In the genomic region with DNA sequence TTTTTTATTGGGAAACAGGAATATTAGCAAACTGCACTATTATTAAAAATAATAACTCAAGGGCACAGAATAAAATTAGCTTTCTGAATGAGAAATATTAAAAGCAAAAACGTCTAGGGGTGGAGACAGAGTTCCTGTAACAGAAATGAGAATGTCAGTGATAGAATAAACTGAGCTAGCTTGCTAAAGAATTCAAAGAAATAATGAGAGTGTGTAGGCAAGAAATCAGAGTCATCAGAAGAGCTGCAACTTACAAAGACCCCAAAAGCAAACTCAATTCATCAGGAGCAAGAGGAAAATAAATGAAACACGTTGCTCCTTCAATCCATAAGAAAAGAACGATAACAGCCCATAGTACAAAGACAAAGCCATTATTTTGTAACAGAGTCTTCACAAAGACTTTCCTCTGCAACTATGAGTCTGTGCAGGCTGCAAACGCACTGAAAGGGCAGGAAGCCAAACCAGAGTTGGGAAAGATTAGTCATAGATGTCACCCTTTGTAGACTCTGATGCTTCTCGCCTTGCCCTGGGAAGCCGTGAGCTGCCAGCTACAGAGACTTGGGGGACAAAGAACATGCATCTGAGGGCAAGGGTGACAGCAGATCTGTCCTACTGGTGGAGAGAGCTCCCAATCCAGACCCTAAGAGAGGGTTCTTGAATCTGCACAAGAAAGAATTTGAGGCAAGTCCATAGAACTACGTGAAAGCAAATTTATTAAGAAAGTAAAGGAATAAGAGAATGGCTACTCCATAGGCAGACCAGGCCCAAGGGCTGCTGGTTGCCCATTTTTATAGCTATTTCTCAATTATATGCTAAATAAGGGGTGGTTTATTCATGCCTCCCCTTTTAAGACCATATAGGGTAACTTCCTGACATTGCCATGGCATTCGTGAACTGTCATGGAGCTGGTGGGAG, we compare ENCODE assay signal across 10 cellular contexts. TPM values are rescaled to one million over a fixed set of nuclear protein-coding genes. Genes with fewer than 3 reads are reported as not detected.
DNase-seq lines count a peak whose midpoint lies in the region; ATAC-seq, FAIRE-seq and TF ChIP-seq lines count a peak whose summit lies in the region.
"Had no signal": no experiment of that assay in that cellular context is flagged by ENCODE, and none has a peak within 500 bp of the region (broad histone marks: within the 10 kb centered on the region; RNA-seq: fewer than 3 reads in every experiment).

No MANE protein-coding gene starts in this region.

- TF ChIP-seq CTCF in heart left ventricle (IDR thresholded peaks at IDR 0.05) (no peak), endothelial cell (IDR thresholded peaks at IDR 0.05; ENCODE audit: unreplicated experiment) (no peak), D721Med (IDR thresholded peaks at IDR 0.05; ENCODE audit: insufficient read depth, missing control alignments) (no peak)

- no peaks in the 10 kb centered on the region for H3K9me3 Mint-ChIP-seq in endothelial cell (ENCODE audit: unreplicated experiment)

- H3K27me3 ChIP-seq in heart left ventricle, result no peaks in the 10 kb centered on the region
- H3K27me3 ChIP-seq: spleen had no signal

- peaks cover 0 to 7% (median 0%) of the 10 kb centered on the region in 12 donors for H3K4me1 ChIP-seq in heart left ventricle
- H3K4me1 ChIP-seq: spleen had no signal

- H3K9me3 ChIP-seq in heart left ventricle, result peaks cover 0 to 12% (median 1%) of the 10 kb centered on the region in 12 donors

- no peaks in the 10 kb centered on the region for H3K36me3 ChIP-seq in heart left ventricle
- H3K36me3 ChIP-seq: spleen had no signal

- TF ChIP-seq POLR2A in heart left ventricle (IDR thresholded peaks at IDR 0.05), result no peak

- H3K27ac ChIP-seq in heart left ventricle (peak overlapping the region in 1 of 12 donors; percentile 65), skin epidermis (peak overlapping the region in 15 of 21 experiments; percentile 2 to 80 (median 54))
- H3K27ac ChIP-seq: spleen had no signal

- ATAC-seq in heart left ventricle (peak in 3 of 4 donors; percentile 50 to 85 (median 84)), GM19324 (IDR thresholded peaks at IDR 0.05; ENCODE audit: low FRiP score, unreplicated experiment) (no peak)

- peaks cover 10% of the 10 kb centered on the region for H3K36me3 Mint-ChIP-seq in endothelial cell (ENCODE audit: low read depth, unreplicated experiment)

- WGBS in heart left ventricle, 4 donors, result 56 to 60% (median 58%) methylated on average over 8 of the region's 8 CpGs

- no peak for FAIRE-seq in D721Med (lab: Jason Lieb, UNC)

- peaks cover 3% of the 10 kb centered on the region for H3K4me1 Mint-ChIP-seq in endothelial cell (ENCODE audit: unreplicated experiment)

- DNase-seq in GOT3 (lab: John Stamatoyannopoulos, UW), result peak; percentile 6
- peak; percentile 46 for DNase-seq in T1000 (lab: John Stamatoyannopoulos, UW)
- DNase-seq in heart left ventricle, result peak in 4 of 5 donors; percentile 25 to 61 (median 54)
- DNase-seq in endothelial cell (ENCODE audit: low spot score), result no peak
- DNase-seq in HuH-7.5 (ENCODE audit: low spot score), result no peak
- DNase-seq in D721Med (ENCODE audit: insufficient read length, low spot score), result no peak
- DNase-seq: NCI-H446 treated with DMSO at 0.1 percent for 48 hours, spleen had no signal

- H3K27me3 Mint-ChIP-seq in endothelial cell (ENCODE audit: unreplicated experiment), result no peaks in the 10 kb centered on the region

- no peak overlapping the region for H3K27ac Mint-ChIP-seq in endothelial cell (ENCODE audit: unreplicated experiment)

- H3K4me3 ChIP-seq in heart left ventricle (no peak overlapping the region), skin epidermis (no peak overlapping the region)
- H3K4me3 ChIP-seq: spleen had no signal

- H3K4me3 Mint-ChIP-seq in endothelial cell (ENCODE audit: unreplicated experiment), result no peak overlapping the region

- intact Hi-C loops in heart left ventricle (cut with DNase I), result no loop called here

RNA-seq across cellular contexts. Expression of a gene that starts 40.8 kb away (rescaled TPM):
- total RNA-seq in heart left ventricle (1 to 10 TPM in 2 of 9 donors, under 1 TPM in 7; 0.20 to 4.3 (median 0.52) TPM), endothelial cell (ENCODE audit: unreplicated experiment) (6.5 TPM)
- polyA plus RNA-seq in heart left ventricle, result under 1 TPM; 0.30 to 0.68 TPM

Comparison
In these comparisons a context has a peak if more than half of its experiments do, and no peak if none do; other contexts are left out.
1. DNase-seq: peak in GOT3 (single experiment), T1000 (single experiment) and heart left ventricle (4 of 5); none in endothelial cell (single experiment), HuH-7.5 (single experiment) and D721Med (single experiment).